In genomic region chr22:21051836-21052400, GRCh38 we compare ENCODE assay signal across 1 cellular context.
TF ChIP-seq lines count a peak whose summit lies in the region.

No MANE protein-coding gene starts in this region.

TF ChIP-seq in H1, 55 proteins besides CTCF, POLR2A, EP300 and RAD21:
- TF ChIP-seq CTBP2 (IDR thresholded peaks at IDR 0.05; ENCODE audit: borderline replicate concordance, insufficient read depth, insufficient read length, low read length) (no peak), POU5F1 (IDR thresholded peaks at IDR 0.05; ENCODE audit: low read depth, low read length) (no peak), EZH2 (IDR thresholded peaks at IDR 0.05; ENCODE audit: low read depth, low read length, severe bottlenecking) (no peak), BACH1 (IDR thresholded peaks at IDR 0.05; ENCODE audit: low read length) (no peak), ASH2L (IDR thresholded peaks at IDR 0.05; ENCODE audit: low read length) (no peak), POLR2AphosphoS5 (IDR thresholded peaks at IDR 0.05; ENCODE audit: low read depth, low read length) (no peak), CBX8 (IDR thresholded peaks at IDR 0.05; ENCODE audit: borderline replicate concordance, low read depth, low read length) (no peak), TCF12 (IDR thresholded peaks at IDR 0.05; ENCODE audit: low read depth, low read length) (no peak), CREB1 (IDR thresholded peaks at IDR 0.05) (no peak), MAX (IDR thresholded peaks at IDR 0.05) (no peak), RNF2 (IDR thresholded peaks at IDR 0.05; ENCODE audit: borderline replicate concordance, low read depth, low read length, missing control alignments, poor library complexity, severe bottlenecking) (no peak)
